Comparison of ENCODE assay signal across 8 cellular contexts in genomic region chr1:181846001-181846645, GRCh38.
"Had no signal": no experiment of that assay in that cellular context is flagged by ENCODE, and none has a peak within 500 bp of the region (broad histone marks: within the 10 kb centered on the region; RNA-seq: fewer than 3 reads in every experiment).

No MANE protein-coding gene starts in this region.

- H3K9me3 ChIP-seq: HAP-1 had no signal

- H3K36me3 ChIP-seq: HAP-1 had no signal

- H3K4me1 ChIP-seq: HAP-1 had no signal

- DNase-seq: GM23248, GOT3, H7, H9, HCEC 1CT, HFFc6 had no signal

- H3K27ac ChIP-seq: GM23248 had no signal

- H3K4me3 ChIP-seq: GM23248, GM23338, HAP-1 had no signal
